ENCODE assay signal across 13 cellular contexts in genomic region chr4:169238445-169238844, GRCh38. TPM values are rescaled to one million over a fixed set of nuclear protein-coding genes. Genes with fewer than 3 reads are reported as not detected.
DNase-seq lines count a peak whose midpoint lies in the region; ATAC-seq and TF ChIP-seq lines count a peak whose summit lies in the region.
"Had no signal": no experiment of that assay in that cellular context is flagged by ENCODE, and none has a peak within 500 bp of the region (broad histone marks: within the 10 kb centered on the region; RNA-seq: fewer than 3 reads in every experiment).

No MANE protein-coding gene starts in this region.

- DNase-seq in heart left ventricle (peak in 1 of 5 donors; percentile 30), cardiac septum (ENCODE audit: low spot score) (no peak), cardiac fibroblast (ENCODE audit: low read depth in 2 of 2) (peak; percentile 61 to 64), left lobe of liver (ENCODE audit: low spot score) (no peak), aorta (no peak), RPMI8226 (no peak)
- DNase-seq: activated CD4-positive, alpha-beta T cell treated with anti-CD3 and anti-CD28 coated beads for 1 hour; DMS79 treated with DMSO at 0.1 percent for 48 hours; kidney; NCI-H1930; nephron progenitor cell had no signal

- H3K36me3 ChIP-seq in heart left ventricle (no peaks in the 10 kb centered on the region), aorta (ENCODE audit: control insufficient read depth in 1 of 2, insufficient read depth in 2 of 2, low read length in 1 of 2) (no peaks in the 10 kb centered on the region)

- intact Hi-C loops in heart left ventricle (cut with DNase I) (no loop called here), cardiac septum (cut with DNase I) (no loop called here), aorta (cut with DNase I) (loop anchor here in 1 of 2 donors (5.0 kb wide), 1 partner anchor 34 kb away; the partner anchor contains the start of gene SH3RF1)

- H3K4me3 ChIP-seq in heart left ventricle (no peak overlapping the region), cardiac fibroblast (replicated peaks in 1 of 2; ENCODE audit: low read depth in 2 of 2, low read length in 2 of 2) (no peak overlapping the region), aorta (ENCODE audit: low read length in 2 of 2) (no peak overlapping the region)

- no peaks in the 10 kb centered on the region for H3K9me3 ChIP-seq in heart left ventricle
- no peaks in the 10 kb centered on the region for H3K9me3 ChIP-seq in aorta (ENCODE audit: control insufficient read depth, low read length)

- H3K4me1 ChIP-seq in heart left ventricle (peaks cover 0 to 61% (median 31%) of the 10 kb centered on the region in 12 donors), aorta (ENCODE audit: control insufficient read depth in 1 of 2, insufficient read depth in 2 of 2, low read length in 2 of 2) (peaks cover 7 to 20% of the 10 kb centered on the region in 2 donors)

- 33 to 50% (median 41%) methylated on average over 1 of the region's 1 CpG for WGBS in heart left ventricle, 4 donors
- WGBS in aorta, 2 donors = 3 to 5% methylated on average over 1 of the region's 1 CpG

- TF ChIP-seq POLR2A in heart left ventricle (IDR thresholded peaks at IDR 0.05) = no peak

- H3K27ac ChIP-seq in heart left ventricle (peak overlapping the region in 6 of 12 donors; percentile 2 to 41 (median 23)), aorta (ENCODE audit: low read depth in 1 of 2, low read length in 2 of 2) (peak overlapping the region in 1 of 2 donors; percentile 42)

- H3K27me3 ChIP-seq in heart left ventricle = no peaks in the 10 kb centered on the region
- H3K27me3 ChIP-seq in aorta (ENCODE audit: control insufficient read depth in 1 of 2, insufficient read depth in 2 of 2, low read length in 1 of 2) = no peaks in the 10 kb centered on the region

- peak in 3 of 4 donors; percentile 76 to 86 (median 85) for ATAC-seq in heart left ventricle
- ATAC-seq in left lobe of liver = peak; percentile 45
- ATAC-seq in aorta (ENCODE audit: low FRiP score) = peak; percentile 73
- ATAC-seq in GM21447 (IDR thresholded peaks at IDR 0.05; ENCODE audit: unreplicated experiment) = no peak
- no peak for ATAC-seq in GM21529 (IDR thresholded peaks at IDR 0.05; ENCODE audit: unreplicated experiment)

- no peak for TF ChIP-seq CTCF in heart left ventricle (IDR thresholded peaks at IDR 0.05)
- no peak for TF ChIP-seq CTCF in cardiac fibroblast (IDR thresholded peaks at IDR 0.05; ENCODE audit: low read depth, low read length)

RNA-seq across cellular contexts. Expression of gene SH3RF1, which starts 32.3 kb away (rescaled TPM):
- total RNA-seq in heart left ventricle = 10 to 100 TPM in 5 of 9 donors, 1 to 10 TPM in 4; 7.1 to 17.2 (median 10.2) TPM
- 1 to 10 TPM; 1.7 to 6.6 TPM for polyA plus RNA-seq in heart left ventricle
- 15.6 TPM for total RNA-seq in cardiac septum
- total RNA-seq in left lobe of liver = 7.2 TPM
- 10 to 100 TPM; 27.3 to 31.8 TPM for total RNA-seq in aorta
- polyA plus RNA-seq in aorta = 1 to 10 TPM; 7.6 to 8.8 TPM

Comparison
In these comparisons a context has a peak if more than half of its experiments do, and no peak if none do; other contexts are left out.
1. ATAC-seq: peak in heart left ventricle (3 of 4), left lobe of liver (single experiment) and aorta (single experiment); none in GM21447 (single experiment) and GM21529 (single experiment).
2. DNase-seq: peak in cardiac fibroblast (2 of 2); none in cardiac septum (single experiment), left lobe of liver (single experiment), aorta (0 of 2) and RPMI8226 (single experiment).